8 cellular contexts compared by ENCODE assay signal in the genomic region with DNA sequence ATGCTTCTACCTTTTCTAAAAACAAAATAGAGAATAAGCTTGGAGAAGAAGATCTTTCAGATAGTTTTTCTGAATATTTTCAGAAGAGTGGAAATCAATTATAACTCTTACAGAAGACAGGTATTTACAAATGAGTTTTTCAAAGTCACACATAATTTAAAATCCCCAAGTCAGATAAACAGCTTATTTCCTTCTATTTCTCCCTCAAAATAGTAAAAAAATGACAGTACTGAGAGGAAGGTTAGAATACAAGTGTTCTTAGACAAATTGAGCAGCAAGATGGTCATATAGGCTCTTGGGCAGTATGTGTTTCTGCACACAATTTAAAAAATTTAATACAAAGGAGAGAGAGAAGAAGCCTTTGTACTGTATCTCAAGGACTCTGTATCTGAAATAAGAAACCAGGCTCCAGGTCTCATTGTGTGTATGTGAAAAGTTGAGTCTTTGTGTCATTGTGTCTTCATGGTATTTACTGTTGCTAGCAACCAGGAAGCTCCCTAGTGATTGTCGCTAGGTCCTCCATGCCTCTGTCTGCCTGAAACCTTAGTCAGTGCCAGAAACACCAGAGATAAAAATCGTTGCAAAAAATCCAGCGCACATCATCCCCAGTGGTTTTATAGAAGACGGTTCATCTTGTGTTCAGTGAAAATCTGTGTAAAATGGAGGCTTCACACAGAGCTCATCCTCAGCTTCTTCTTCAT.
DNase-seq lines count a peak whose midpoint lies in the region; ATAC-seq lines count a peak whose summit lies in the region.

No MANE protein-coding gene starts in this region.

- H3K27ac ChIP-seq in iPS-20b (ENCODE audit: low read length) = no peak overlapping the region

- H3K9me3 Mint-ChIP-seq in stimulated activated naive CD8-positive, alpha-beta T cell treated with anti-CD3 and anti-CD28 coated beads, Interleukin-15, Interleukin-2, amounts not matched to agents 100 ng/mL and 50 ng/mL, for 24 hours = no peaks in the 10 kb centered on the region

- H3K27me3 Mint-ChIP-seq in stimulated activated naive CD8-positive, alpha-beta T cell treated with anti-CD3 and anti-CD28 coated beads, Interleukin-15, Interleukin-2, amounts not matched to agents 100 ng/mL and 50 ng/mL, for 24 hours = no peaks in the 10 kb centered on the region

- H3K27me3 ChIP-seq in iPS-20b (ENCODE audit: insufficient read depth, low read length) = no peaks in the 10 kb centered on the region

- H3K36me3 ChIP-seq in iPS-20b (ENCODE audit: insufficient read depth, low read depth, low read length) = no peaks in the 10 kb centered on the region

- no peaks in the 10 kb centered on the region for H3K9me3 ChIP-seq in iPS-20b (ENCODE audit: insufficient read depth, low read depth, low read length)

- H3K4me3 Mint-ChIP-seq in stimulated activated naive CD8-positive, alpha-beta T cell treated with anti-CD3 and anti-CD28 coated beads, Interleukin-15, Interleukin-2, amounts not matched to agents 100 ng/mL and 50 ng/mL, for 24 hours = peak overlapping the region; percentile 25

- H3K4me1 ChIP-seq in iPS-20b (ENCODE audit: insufficient read depth, low read length) = peaks cover 23% of the 10 kb centered on the region; the same call in 1 of the 2 replicates

- peak overlapping the region; percentile 20; the same call in 1 of the 2 replicates for H3K9ac ChIP-seq in iPS-20b (ENCODE audit: low read depth, low read length)

- peak overlapping the region; percentile 12 for H3K27ac Mint-ChIP-seq in stimulated activated naive CD8-positive, alpha-beta T cell treated with anti-CD3 and anti-CD28 coated beads, Interleukin-15, Interleukin-2, amounts not matched to agents 100 ng/mL and 50 ng/mL, for 24 hours

- ATAC-seq in HG02885 (IDR thresholded peaks at IDR 0.05; ENCODE audit: poor library complexity, unreplicated experiment) = no peak

- no peaks in the 10 kb centered on the region for H3K36me3 Mint-ChIP-seq in stimulated activated naive CD8-positive, alpha-beta T cell treated with anti-CD3 and anti-CD28 coated beads, Interleukin-15, Interleukin-2, amounts not matched to agents 100 ng/mL and 50 ng/mL, for 24 hours (ENCODE audit: low read depth)

- peaks cover 16% of the 10 kb centered on the region for H3K4me1 Mint-ChIP-seq in stimulated activated naive CD8-positive, alpha-beta T cell treated with anti-CD3 and anti-CD28 coated beads, Interleukin-15, Interleukin-2, amounts not matched to agents 100 ng/mL and 50 ng/mL, for 24 hours (ENCODE audit: low read depth)

- peak; percentile 82 for DNase-seq in EH (ENCODE audit: low read depth)
- peak; percentile 64 to 73 for DNase-seq in NCI-H1930 (lab: John Stamatoyannopoulos, UW)
- peak; percentile 82 for DNase-seq in amniotic epithelial cell (ENCODE audit: low read depth)
- no peak for DNase-seq in activated effector memory CD4-positive, alpha-beta T cell treated with anti-CD3 and anti-CD28 coated beads, Interleukin-2, amount 50 U/mL, for 16 hours
- DNase-seq in NCI-H524 treated with DMSO at 0.1 percent for 48 hours (lab: John Stamatoyannopoulos, UW) = no peak

- H3K4me3 ChIP-seq in iPS-20b (ENCODE audit: low read length) = peak overlapping the region; percentile 11; the same call in 1 of the 2 replicates

Comparison
In these comparisons a context has a peak if more than half of its experiments do, and no peak if none do; other contexts are left out.
1. DNase-seq: peak in EH (single experiment), NCI-H1930 (2 of 2) and amniotic epithelial cell (single experiment); none in activated effector memory CD4-positive, alpha-beta T cell treated with anti-CD3 and anti-CD28 coated beads, Interleukin-2, amount 50 U/mL, for 16 hours (single experiment) and NCI-H524 treated with DMSO at 0.1 percent for 48 hours (single experiment).